18 cellular contexts compared by ENCODE assay signal in genomic region chr5:14009575-14009974, GRCh38.
A peak's percentile ranks its signal among the peaks of the same experiment; 100 is the strongest.
DNase-seq lines count a peak whose midpoint lies in the region; ATAC-seq and TF ChIP-seq lines count a peak whose summit lies in the region.
"Had no signal": no experiment of that assay in that cellular context is flagged by ENCODE, and none has a peak within 500 bp of the region (broad histone marks: within the 10 kb centered on the region; RNA-seq: fewer than 3 reads in every experiment).

No MANE protein-coding gene starts in this region.

- no peaks in the 10 kb centered on the region for H3K4me1 ChIP-seq in breast epithelium
- peaks cover 16% of the 10 kb centered on the region for H3K4me1 ChIP-seq in fibroblast of lung (ENCODE audit: control insufficient read depth, extremely low read depth, insufficient read depth, low read length)
- H3K4me1 ChIP-seq in upper lobe of right lung: no peaks in the 10 kb centered on the region
- H3K4me1 ChIP-seq in mucosa of descending colon (ENCODE audit: low read depth): no peaks in the 10 kb centered on the region

- POLR2A ChIA-PET in MCF 10A (lab: Yijun Ruan, JAX): no interaction called here

- DNase-seq in breast epithelium (ENCODE audit: low spot score in 2 of 2) (no peak), MCF 10A (ENCODE audit: unreplicated experiment) (no peak), NCI-H748 treated with DMSO at 0.1 percent for 48 hours (lab: John Stamatoyannopoulos, UW) (peak; percentile 84), fibroblast of lung (ENCODE audit: low read depth in 2 of 2) (no peak), upper lobe of right lung (no peak), mucosa of descending colon (no peak), cardiac septum (ENCODE audit: low spot score) (no peak), NCI-H2196 treated with DMSO at 0.1 percent for 48 hours (lab: John Stamatoyannopoulos, UW; ENCODE audit: unreplicated experiment) (no peak)
- DNase-seq: activated effector memory CD4-positive, alpha-beta T cell treated with Interleukin-2 at 50 U/mL for 16 hours; amniotic stem cell; CD4-positive, alpha-beta memory T cell; NCI-H187 treated with DMSO at 0.1 percent for 48 hours; nucleus accumbens; sigmoid colon; stimulated activated CD4-positive, alpha-beta T cell treated with anti-CD3 and anti-CD28 coated beads, Interleukin-1b, Interleukin-23, amount 100 ng/mL, for 48 hours; T-helper 2 cell had no signal

- H3K9me3 ChIP-seq in breast epithelium (no peaks in the 10 kb centered on the region), fibroblast of lung (ENCODE audit: control insufficient read depth, insufficient read depth, low read depth, low read length) (no peaks in the 10 kb centered on the region), upper lobe of right lung (no peaks in the 10 kb centered on the region), mucosa of descending colon (no peaks in the 10 kb centered on the region)
- H3K9me3 ChIP-seq: sigmoid colon, SJCRH30 had no signal

- H3K27ac ChIP-seq in breast epithelium (peak overlapping the region; percentile 45 to 75), fibroblast of lung (ENCODE audit: insufficient read depth, low read length) (peak overlapping the region; percentile 10), upper lobe of right lung (peak overlapping the region; percentile 68)
- H3K27ac ChIP-seq: SJCRH30 had no signal

- no peak overlapping the region for H3K27ac Mint-ChIP-seq in MCF 10A (ENCODE audit: low read depth, unreplicated experiment)
- H3K27ac Mint-ChIP-seq: CD4-positive, alpha-beta memory T cell had no signal

- H3K79me2 ChIP-seq in fibroblast of lung (ENCODE audit: control insufficient read depth, insufficient read depth, low read length): no peaks in the 10 kb centered on the region

- H2AFZ ChIP-seq in fibroblast of lung (ENCODE audit: low read length): no peak overlapping the region

- H3K4me1 Mint-ChIP-seq in MCF 10A (ENCODE audit: insufficient read depth, unreplicated experiment): peaks cover 7% of the 10 kb centered on the region

- CTCF ChIA-PET in MCF 10A (lab: Yijun Ruan, JAX): interaction anchor here (0.7 kb wide), 1 partner anchor 1743 kb away, joined by 3 read pairs; no protein-coding TSS in a partner anchor

- H3K9me3 Mint-ChIP-seq in MCF 10A (ENCODE audit: unreplicated experiment): no peaks in the 10 kb centered on the region

- intact Hi-C loops in breast epithelium (cut with DNase I; ENCODE audit: low total_unique reads): no loop called here
- intact Hi-C loops in MCF 10A (cut with micrococcal nuclease): no loop called here
- intact Hi-C loops in upper lobe of right lung (cut with DNase I): no loop called here
- intact Hi-C loops in mucosa of descending colon (cut with DNase I, micrococcal nuclease): no loop called here
- intact Hi-C loops in cardiac septum (cut with DNase I): no loop called here

- H3K4me3 ChIP-seq in breast epithelium: no peak overlapping the region
- no peak overlapping the region for H3K4me3 ChIP-seq in fibroblast of lung (replicated peaks in 1 of 4; ENCODE audit: control extremely low read depth in 1 of 4, insufficient read depth in 1 of 4, low read depth in 3 of 4, low read length in 4 of 4)
- H3K4me3 ChIP-seq in upper lobe of right lung: no peak overlapping the region
- no peak overlapping the region for H3K4me3 ChIP-seq in mucosa of descending colon
- H3K4me3 ChIP-seq: sigmoid colon, SJCRH30 had no signal

- ATAC-seq in upper lobe of right lung (no peak), mucosa of descending colon (no peak)
- ATAC-seq: activated CD4-positive, CD25-positive, alpha-beta regulatory T cell treated with anti-CD3 and anti-CD28 coated beads, Interleukin-2, amount 50 U/mL, for 24 hours had no signal

- H3K27me3 ChIP-seq in breast epithelium: no peaks in the 10 kb centered on the region
- no peaks in the 10 kb centered on the region for H3K27me3 ChIP-seq in fibroblast of lung (ENCODE audit: control insufficient read depth, insufficient read depth, low read length)
- H3K27me3 ChIP-seq in upper lobe of right lung: no peaks in the 10 kb centered on the region
- H3K27me3 ChIP-seq: sigmoid colon, SJCRH30 had no signal

- TF ChIP-seq CTCF in breast epithelium (IDR thresholded peaks at IDR 0.05) (no peak), MCF 10A (IDR thresholded peaks at IDR 0.05; ENCODE audit: unreplicated experiment) (no peak), fibroblast of lung (conservative IDR thresholded peaks at IDR 0.05 in 1 of 2, IDR thresholded peaks at IDR 0.05 in 1 of 2; ENCODE audit: low read depth in 1 of 2, low read length in 2 of 2) (no peak), upper lobe of right lung (IDR thresholded peaks at IDR 0.05) (no peak), mucosa of descending colon (IDR thresholded peaks at IDR 0.05) (no peak)

- H3K4me2 ChIP-seq in fibroblast of lung (ENCODE audit: extremely low read depth, insufficient read depth, low read length): no peak overlapping the region

- no TSS peak for BruUV-seq in MCF 10A (replicated peaks; lab: Mats Ljungman, UMichigan)

- H3K9ac ChIP-seq in fibroblast of lung (ENCODE audit: insufficient read depth, low read length): no peak overlapping the region

- H3K36me3 ChIP-seq in breast epithelium (no peaks in the 10 kb centered on the region), fibroblast of lung (ENCODE audit: control insufficient read depth, insufficient read depth, low read length) (no peaks in the 10 kb centered on the region), upper lobe of right lung (no peaks in the 10 kb centered on the region), mucosa of descending colon (ENCODE audit: low read depth) (no peaks in the 10 kb centered on the region)
- H3K36me3 ChIP-seq: sigmoid colon, SJCRH30 had no signal

- H3K27me3 Mint-ChIP-seq in MCF 10A (ENCODE audit: insufficient read depth, unreplicated experiment): no peaks in the 10 kb centered on the region

- TF ChIP-seq POLR2A in breast epithelium (IDR thresholded peaks at IDR 0.05): no peak

- no peaks in the 10 kb centered on the region for H3K36me3 Mint-ChIP-seq in MCF 10A (ENCODE audit: insufficient read depth, unreplicated experiment)
- H3K36me3 Mint-ChIP-seq: CD4-positive, alpha-beta memory T cell had no signal

- no peak overlapping the region for H3K4me3 Mint-ChIP-seq in MCF 10A (ENCODE audit: unreplicated experiment)
- H3K4me3 Mint-ChIP-seq: CD4-positive, alpha-beta memory T cell had no signal

- no peaks in the 10 kb centered on the region for H4K20me1 ChIP-seq in fibroblast of lung (ENCODE audit: control insufficient read depth, extremely low read depth, insufficient read depth, low read length)

Comparison
In these comparisons a context has a peak if more than half of its experiments do, and no peak if none do; other contexts are left out.
1. H3K27ac ChIP-seq: peak in every context shown above with its lines; median percentile 68 in upper lobe of right lung; 60 in breast epithelium; 10 in fibroblast of lung.